In genomic region chr5:136722086-136722485, GRCh38 we compare ENCODE assay signal across 23 cellular contexts.
"Had no signal": no experiment of that assay in that cellular context is flagged by ENCODE, and none has a peak within 500 bp of the region (broad histone marks: within the 10 kb centered on the region; RNA-seq: fewer than 3 reads in every experiment).

No MANE protein-coding gene starts in this region.

- H3K36me3 ChIP-seq: stomach, suprapubic skin, thoracic aorta, thyroid gland, tibial artery, tibial nerve, transverse colon, upper lobe of left lung, upper lobe of right lung, uterus, vagina had no signal

- H3K27ac ChIP-seq: stomach, suprapubic skin, testis, thoracic aorta, thyroid gland, tibial artery, tibial nerve, transverse colon, upper lobe of left lung, upper lobe of right lung, uterus, vagina had no signal

- H3K4me1 ChIP-seq: stomach, suprapubic skin, testis, thyroid gland, tibial artery, tibial nerve, transverse colon, upper lobe of left lung, upper lobe of right lung, uterus, vagina had no signal

- DNase-seq: stimulated activated CD4-positive, alpha-beta T cell treated with anti-CD3 and anti-CD28 coated beads, Interleukin-2, amount 100 ng/mL, for 48 hours; stimulated activated CD4-positive, alpha-beta T cell treated with anti-CD3 and anti-CD28 coated beads, Interleukin-4, amount 100 ng/mL, for 1 hour; stimulated activated CD4-positive, alpha-beta T cell treated with anti-CD3 and anti-CD28 coated beads, Interleukin-4, amount 100 ng/mL, for 24 hours; stimulated activated CD4-positive, alpha-beta T cell treated with anti-CD3 and anti-CD28 coated beads, Interleukin-4, amount 100 ng/mL, for 4 hours; stimulated activated CD8-positive, alpha-beta memory T cell treated with anti-CD3 and anti-CD28 coated beads, Interleukin-4, amount 100 ng/mL, for 48 hours; stimulated activated naive B cell treated with anti-CD40 and anti-IgM and Interleukin-4, amounts not matched to agents 10 μg/mL and 1 μg/mL and 100 μg/mL, for 72 hours; stimulated activated naive CD4-positive, alpha-beta T cell; stimulated activated naive CD4-positive, alpha-beta T cell treated with Interleukin-2 at 50 U/mL for 16 hours; stimulated activated naive CD8-positive, alpha-beta T cell treated with anti-CD3 and anti-CD28 coated beads, Interleukin-15, amount 100 ng/mL, for 72 hours; stimulated activated naive CD8-positive, alpha-beta T cell treated with anti-CD3 and anti-CD28 coated beads, Interleukin-15, Interleukin-2, amounts not matched to agents 100 U/mL and 50 U/mL, for 24 hours; stomach; substantia nigra; testis; thyroid gland; tibial artery; transverse colon; upper lobe of left lung; upper lobe of right lung; uterus had no signal

- H3K27me3 ChIP-seq: stomach, suprapubic skin, testis, thyroid gland, tibial nerve, transverse colon, upper lobe of left lung, upper lobe of right lung, uterus, vagina had no signal

- H3K4me3 ChIP-seq: stomach, suprapubic skin, testis, thoracic aorta, thyroid gland, tibial artery, tibial nerve, transverse colon, upper lobe of left lung, upper lobe of right lung, uterus, vagina had no signal

- H3K9me3 ChIP-seq: stomach, suprapubic skin, testis, thoracic aorta, thyroid gland, tibial artery, tibial nerve, transverse colon, upper lobe of left lung, upper lobe of right lung, uterus, vagina had no signal
